In the genomic region with DNA sequence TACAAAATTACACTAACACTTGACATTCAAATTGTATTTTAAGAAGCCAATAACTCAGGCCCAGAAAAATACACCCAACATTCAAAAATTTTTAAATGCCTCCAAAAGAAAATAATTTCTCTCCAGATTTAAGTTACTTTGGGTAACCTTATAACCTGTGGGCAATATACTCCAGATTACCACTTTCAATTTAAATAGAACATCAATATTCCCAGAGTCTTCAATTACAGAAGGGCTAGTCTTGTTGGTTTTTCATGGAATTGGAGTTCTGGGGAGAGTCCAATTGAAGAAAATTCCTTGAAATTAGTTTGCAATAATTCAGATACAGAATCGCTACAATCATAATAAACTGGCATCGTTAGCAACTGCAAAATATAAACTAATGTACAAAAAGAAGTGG, we compare ENCODE assay signal across 10 cellular contexts. TPM values are rescaled to one million over a fixed set of nuclear protein-coding genes. Genes with fewer than 3 reads are reported as not detected.
DNase-seq lines count a peak whose midpoint lies in the region; ATAC-seq, FAIRE-seq and TF ChIP-seq lines count a peak whose summit lies in the region.
"Had no signal": no experiment of that assay in that cellular context is flagged by ENCODE, and none has a peak within 500 bp of the region (broad histone marks: within the 10 kb centered on the region; RNA-seq: fewer than 3 reads in every experiment).

No MANE protein-coding gene starts in this region.

- peaks cover 47% of the 10 kb centered on the region for H3K36me3 Mint-ChIP-seq in T-helper 2 cell treated with Interferon-gamma antibody and Interleukin-4, amounts not matched to agents 5 μg/mL and 100 μg/mL, for 36 hours (ENCODE audit: low read depth)
- H3K36me3 Mint-ChIP-seq in activated T-helper 2 cell treated with anti-CD3 and anti-CD28 coated beads, Interferon-gamma antibody, Interleukin-2, Interleukin-4, amounts not matched to agents 10 μg/mL and 5 μg/mL and 100 μg/mL, durations not matched to agents 14 hours and 24 hours and 36 hours (ENCODE audit: low read depth): peaks cover 55% of the 10 kb centered on the region

- no peaks in the 10 kb centered on the region for H3K27me3 ChIP-seq in suprapubic skin

- peak overlapping the region; percentile 95 for H3K4me3 Mint-ChIP-seq in T-helper 2 cell treated with Interferon-gamma antibody and Interleukin-4, amounts not matched to agents 5 μg/mL and 100 μg/mL, for 36 hours
- peak overlapping the region; percentile 97 for H3K4me3 Mint-ChIP-seq in activated T-helper 2 cell treated with anti-CD3 and anti-CD28 coated beads, Interferon-gamma antibody, Interleukin-2, Interleukin-4, amounts not matched to agents 10 μg/mL and 5 μg/mL and 100 μg/mL, durations not matched to agents 14 hours and 24 hours and 36 hours (ENCODE audit: low read depth)

- peak; percentile 60 for FAIRE-seq in islet of Langerhans (lab: Jason Lieb, UNC)
- FAIRE-seq: urothelium cell line had no signal

- peak overlapping the region; percentile 97 for H3K27ac Mint-ChIP-seq in T-helper 2 cell treated with Interferon-gamma antibody and Interleukin-4, amounts not matched to agents 5 μg/mL and 100 μg/mL, for 36 hours
- H3K27ac Mint-ChIP-seq in activated T-helper 2 cell treated with anti-CD3 and anti-CD28 coated beads, Interferon-gamma antibody, Interleukin-2, Interleukin-4, amounts not matched to agents 10 μg/mL and 5 μg/mL and 100 μg/mL, durations not matched to agents 14 hours and 24 hours and 36 hours: no peak overlapping the region

- WGBS in suprapubic skin: 9% methylated on average over 2 of the region's 2 CpGs

- no peak for DNase-seq in T-helper 2 cell treated with Interferon-gamma antibody and Interleukin-4, amounts not matched to agents 5 μg/mL and 100 μg/mL, for 36 hours (ENCODE audit: low spot score)
- DNase-seq in T-helper 2 cell (no peak), suprapubic skin (ENCODE audit: low spot score in 2 of 2) (no peak), RWPE1 (ENCODE audit: low spot score) (no peak)
- DNase-seq in activated T-helper 2 cell treated with anti-CD3 and anti-CD28 coated beads, Interferon-gamma antibody, Interleukin-2, Interleukin-4, amounts not matched to agents 10 μg/mL and 5 μg/mL and 100 μg/mL, durations not matched to agents 14 hours and 24 hours and 36 hours (ENCODE audit: low spot score): no peak
- DNase-seq: hippocampal formation had no signal

- intact Hi-C loops in activated T-helper 2 cell treated with anti-CD3 and anti-CD28 coated beads, Interferon-gamma antibody, Interleukin-2, Interleukin-4, amounts not matched to agents 10 μg/mL and 5 μg/mL and 100 μg/mL, durations not matched to agents 14 hours and 24 hours and 36 hours (cut with micrococcal nuclease): no loop called here

- CTCF ChIA-PET in RWPE1 (lab: Yijun Ruan, JAX): no interaction called here

- peak overlapping the region; percentile 92 for H3K4me3 ChIP-seq in suprapubic skin

- POLR2A ChIA-PET in RWPE1 (lab: Yijun Ruan, JAX; ENCODE audit: low non-redundant PET): no interaction called here

- peaks cover 25% of the 10 kb centered on the region for H3K4me1 Mint-ChIP-seq in T-helper 2 cell treated with Interferon-gamma antibody and Interleukin-4, amounts not matched to agents 5 μg/mL and 100 μg/mL, for 36 hours (ENCODE audit: low read depth)
- peaks cover 31% of the 10 kb centered on the region for H3K4me1 Mint-ChIP-seq in activated T-helper 2 cell treated with anti-CD3 and anti-CD28 coated beads, Interferon-gamma antibody, Interleukin-2, Interleukin-4, amounts not matched to agents 10 μg/mL and 5 μg/mL and 100 μg/mL, durations not matched to agents 14 hours and 24 hours and 36 hours (ENCODE audit: low read depth)

- no peak for TF ChIP-seq EP300 in suprapubic skin (IDR thresholded peaks at IDR 0.05)

- H3K4me1 ChIP-seq in suprapubic skin: peaks cover 41% of the 10 kb centered on the region

- H3K9me3 Mint-ChIP-seq in T-helper 2 cell treated with Interferon-gamma antibody and Interleukin-4, amounts not matched to agents 5 μg/mL and 100 μg/mL, for 36 hours: no peaks in the 10 kb centered on the region
- H3K9me3 Mint-ChIP-seq in activated T-helper 2 cell treated with anti-CD3 and anti-CD28 coated beads, Interferon-gamma antibody, Interleukin-2, Interleukin-4, amounts not matched to agents 10 μg/mL and 5 μg/mL and 100 μg/mL, durations not matched to agents 14 hours and 24 hours and 36 hours: no peaks in the 10 kb centered on the region

- no peaks in the 10 kb centered on the region for H3K9me3 ChIP-seq in suprapubic skin

- ATAC-seq in HG03521 (IDR thresholded peaks at IDR 0.05; ENCODE audit: unreplicated experiment): no peak
- no peak for ATAC-seq in HG03108 (IDR thresholded peaks at IDR 0.05; ENCODE audit: unreplicated experiment)

- H3K27ac ChIP-seq in suprapubic skin (no peak overlapping the region), RWPE1 (no peak overlapping the region)

- TF ChIP-seq CTCF in suprapubic skin (IDR thresholded peaks at IDR 0.05): no peak
- TF ChIP-seq CTCF in RWPE1 (conservative IDR thresholded peaks at IDR 0.05; ENCODE audit: low read depth): no peak

- peaks cover 9% of the 10 kb centered on the region for H3K36me3 ChIP-seq in suprapubic skin

- no peak for TF ChIP-seq POLR2A in suprapubic skin (IDR thresholded peaks at IDR 0.05)

- H3K27me3 Mint-ChIP-seq in T-helper 2 cell treated with Interferon-gamma antibody and Interleukin-4, amounts not matched to agents 5 μg/mL and 100 μg/mL, for 36 hours (ENCODE audit: low read depth): no peaks in the 10 kb centered on the region
- no peaks in the 10 kb centered on the region for H3K27me3 Mint-ChIP-seq in activated T-helper 2 cell treated with anti-CD3 and anti-CD28 coated beads, Interferon-gamma antibody, Interleukin-2, Interleukin-4, amounts not matched to agents 10 μg/mL and 5 μg/mL and 100 μg/mL, durations not matched to agents 14 hours and 24 hours and 36 hours (ENCODE audit: low read depth)

RNA-seq across cellular contexts. Expression of gene PPP4R3A, which starts 2.0 kb away (rescaled TPM):
- 104 and 121 TPM in 2 replicates for total RNA-seq in activated T-helper 2 cell treated with anti-CD3 and anti-CD28 coated beads, Interferon-gamma antibody, Interleukin-2, Interleukin-4, amounts not matched to agents 10 μg/mL and 5 μg/mL and 100 μg/mL, durations not matched to agents 14 hours and 24 hours and 36 hours
- 100 to 1,000 TPM in 2 of 4 donors, 10 to 100 TPM in 2; 79.4 to 132 (median 100) TPM for total RNA-seq in suprapubic skin
